ENCODE assay signal across 16 cellular contexts in genomic region chr16:71923941-71924690, GRCh38. TPM values are rescaled to one million over a fixed set of nuclear protein-coding genes. Genes with fewer than 3 reads are reported as not detected.
DNase-seq lines count a peak whose midpoint lies in the region; ATAC-seq and TF ChIP-seq lines count a peak whose summit lies in the region.
"Had no signal": no experiment of that assay in that cellular context is flagged by ENCODE, and none has a peak within 500 bp of the region (broad histone marks: within the 10 kb centered on the region; RNA-seq: fewer than 3 reads in every experiment).

No MANE protein-coding gene starts in this region.

- intact Hi-C loops in right cardiac atrium (cut with DNase I), result no loop called here
- intact Hi-C loops in heart right ventricle (cut with DNase I), result no loop called here

- no peaks in the 10 kb centered on the region for H3K9me3 ChIP-seq in right cardiac atrium (ENCODE audit: control insufficient read depth, low read length)
- peaks cover 0 to 8% (median 0%) of the 10 kb centered on the region in 11 donors for H3K9me3 ChIP-seq in heart right ventricle
- H3K9me3 ChIP-seq: gastrocnemius medialis had no signal

- peaks cover 10 to 11% of the 10 kb centered on the region in 2 donors for H3K4me1 Mint-ChIP-seq in stimulated activated naive B cell treated with anti-CD40 and anti-IgM and Interleukin-4, amounts not matched to agents 10 μg/mL and 1 μg/mL and 100 μg/mL, for 72 hours

- H3K27ac ChIP-seq in right cardiac atrium (ENCODE audit: low read length) (peak overlapping the region; percentile 42), heart right ventricle (peak overlapping the region in 2 of 10 donors; percentile 32 to 49), RWPE1 (peak overlapping the region; percentile 56)

- H3K36me3 ChIP-seq in heart right ventricle, result peaks cover 0 to 100% (median 73%) of the 10 kb centered on the region in 9 donors

- POLR2A ChIA-PET in RWPE1 (lab: Yijun Ruan, JAX; ENCODE audit: low non-redundant PET), result no interaction called here

- no peaks in the 10 kb centered on the region for H3K27me3 Mint-ChIP-seq in stimulated activated naive B cell treated with anti-CD40 and anti-IgM and Interleukin-4, amounts not matched to agents 10 μg/mL and 1 μg/mL and 100 μg/mL, for 72 hours
- H3K27me3 Mint-ChIP-seq: memory B cell had no signal

- peak in 1 of 3 donors; percentile 61 for DNase-seq in right cardiac atrium
- DNase-seq in heart right ventricle, result no peak
- DNase-seq in RWPE1 (ENCODE audit: low spot score), result no peak
- peak; percentile 50 for DNase-seq in fibroblast of gingiva (ENCODE audit: low read depth)
- no peak for DNase-seq in stimulated activated naive B cell treated with anti-CD40 and anti-IgM and Interleukin-4, amounts not matched to agents 10 μg/mL and 1 μg/mL and 100 μg/mL, for 72 hours
- no peak for DNase-seq in NCI-H2107 (lab: John Stamatoyannopoulos, UW)
- DNase-seq: activated gamma-delta T cell, gastrocnemius medialis, Karpas-422, NCI-H1436, NCI-H446, retina had no signal

- peaks cover 52 to 55% of the 10 kb centered on the region in 2 donors for H3K36me3 Mint-ChIP-seq in stimulated activated naive B cell treated with anti-CD40 and anti-IgM and Interleukin-4, amounts not matched to agents 10 μg/mL and 1 μg/mL and 100 μg/mL, for 72 hours

- H3K4me3 ChIP-seq in right cardiac atrium (ENCODE audit: low read length) (no peak overlapping the region), heart right ventricle (no peak overlapping the region)
- H3K4me3 ChIP-seq: gastrocnemius medialis had no signal

- no peak for TF ChIP-seq CTCF in heart right ventricle (IDR thresholded peaks at IDR 0.05)
- TF ChIP-seq CTCF in RWPE1 (conservative IDR thresholded peaks at IDR 0.05; ENCODE audit: low read depth), result no peak

- H3K27me3 ChIP-seq in right cardiac atrium (ENCODE audit: control insufficient read depth, insufficient read depth), result no peaks in the 10 kb centered on the region
- no peaks in the 10 kb centered on the region for H3K27me3 ChIP-seq in heart right ventricle
- H3K27me3 ChIP-seq: gastrocnemius medialis had no signal

- H3K27ac Mint-ChIP-seq in stimulated activated naive B cell treated with anti-CD40 and anti-IgM and Interleukin-4, amounts not matched to agents 10 μg/mL and 1 μg/mL and 100 μg/mL, for 72 hours, result peak overlapping the region; percentile 31
- H3K27ac Mint-ChIP-seq: brain, memory B cell had no signal

- peaks cover 16% of the 10 kb centered on the region for H3K4me1 ChIP-seq in right cardiac atrium (ENCODE audit: control insufficient read depth, insufficient read depth, low read length)
- H3K4me1 ChIP-seq in heart right ventricle, result peaks cover 24 to 71% (median 55%) of the 10 kb centered on the region in 9 donors

- no peak overlapping the region for H3K4me3 Mint-ChIP-seq in stimulated activated naive B cell treated with anti-CD40 and anti-IgM and Interleukin-4, amounts not matched to agents 10 μg/mL and 1 μg/mL and 100 μg/mL, for 72 hours
- H3K4me3 Mint-ChIP-seq: brain, memory B cell had no signal

- CTCF ChIA-PET in RWPE1 (lab: Yijun Ruan, JAX), result interaction anchor here (0.7 kb wide), 1 partner anchor 279 kb away, joined by 3 read pairs; no protein-coding TSS in a partner anchor

- no peaks in the 10 kb centered on the region for H3K9me3 Mint-ChIP-seq in stimulated activated naive B cell treated with anti-CD40 and anti-IgM and Interleukin-4, amounts not matched to agents 10 μg/mL and 1 μg/mL and 100 μg/mL, for 72 hours
- H3K9me3 Mint-ChIP-seq: brain, memory B cell had no signal

- 87% methylated on average over 10 of the region's 10 CpGs for WGBS in right cardiac atrium
- 74 to 83% methylated on average over 10 of the region's 10 CpGs for WGBS in heart right ventricle, 2 donors

- ATAC-seq in right cardiac atrium (no peak), heart right ventricle (no peak), GM21381 (IDR thresholded peaks at IDR 0.05; ENCODE audit: unreplicated experiment) (no peak), HG03442 (IDR thresholded peaks at IDR 0.05; ENCODE audit: unreplicated experiment) (no peak)
- ATAC-seq in stimulated activated naive B cell treated with anti-CD40 and anti-IgM and Interleukin-4, amounts not matched to agents 10 μg/mL and 1 μg/mL and 100 μg/mL, for 72 hours (replicated peaks), result no peak
- ATAC-seq: gastrocnemius medialis had no signal

RNA-seq across cellular contexts. Expression of gene IST1, which starts 28.8 kb away (rescaled TPM):
- total RNA-seq in right cardiac atrium (100 to 1,000 TPM; 128 to 148 (median 139) TPM), heart right ventricle (100 to 1,000 TPM in 7 of 10 donors, 10 to 100 TPM in 3; 89.1 to 140 (median 108) TPM)
- polyA plus RNA-seq in right cardiac atrium (89.5 TPM), heart right ventricle (10 to 100 TPM; 80.6 to 92.1 TPM)

RNA-seq across cellular contexts. Expression of gene ZNF821, which starts 40.1 kb away (rescaled TPM):
- total RNA-seq in right cardiac atrium (1 to 10 TPM; 6.3 to 8.5 (median 6.9) TPM), heart right ventricle (1 to 10 TPM; 2.2 to 7.8 (median 3.5) TPM)
- polyA plus RNA-seq in right cardiac atrium (5.0 TPM), heart right ventricle (1 to 10 TPM; 3.5 to 3.6 TPM)
